19 cellular contexts compared by ENCODE assay signal in genomic region chr10:15440204-15440711, GRCh38.
DNase-seq lines count a peak whose midpoint lies in the region; ATAC-seq and TF ChIP-seq lines count a peak whose summit lies in the region.
"Had no signal": no experiment of that assay in that cellular context is flagged by ENCODE, and none has a peak within 500 bp of the region (broad histone marks: within the 10 kb centered on the region; RNA-seq: fewer than 3 reads in every experiment).

No MANE protein-coding gene starts in this region.

- 97% methylated on average over 9 of the region's 9 CpGs for WGBS in smooth muscle cell (ENCODE audit: low lambda C conversion rate)

- no peak overlapping the region for H3K4me3 Mint-ChIP-seq in CD4-positive, alpha-beta T cell
- H3K4me3 Mint-ChIP-seq: activated CD4-positive, alpha-beta T cell treated with anti-CD3 and anti-CD28 coated beads, Interleukin-2, amount 10 ng/mL, durations not matched to agents 7 days and 5 days; CD8-positive, alpha-beta T cell; natural killer cell had no signal

- H3K36me3 Mint-ChIP-seq in CD4-positive, alpha-beta T cell (ENCODE audit: low read depth): no peaks in the 10 kb centered on the region
- H3K36me3 Mint-ChIP-seq: CD8-positive, alpha-beta T cell; natural killer cell had no signal

- POLR2A ChIA-PET in CD4-positive, alpha-beta T cell (lab: Charles Lee): no interaction called here

- TF ChIP-seq CTCF in WERI-Rb-1 (IDR thresholded peaks at IDR 0.05; ENCODE audit: low read depth, low read length) (no peak), smooth muscle cell (IDR thresholded peaks at IDR 0.05; ENCODE audit: borderline replicate concordance, insufficient read depth, poor library complexity, severe bottlenecking) (no peak)
- no peak for TF ChIP-seq CTCF in CD4-positive, alpha-beta T cell (IDR thresholded peaks at IDR 0.05)

- peak overlapping the region; percentile 48; the same call in 1 of the 2 replicates for H3K4me3 ChIP-seq in WERI-Rb-1 (ENCODE audit: low read depth, low read length)
- H3K4me3 ChIP-seq in smooth muscle cell: peak overlapping the region; percentile 43

- H3K4me1 Mint-ChIP-seq in CD4-positive, alpha-beta T cell (ENCODE audit: low read depth): no peaks in the 10 kb centered on the region
- H3K4me1 Mint-ChIP-seq: natural killer cell had no signal

- H4K20me1 ChIP-seq in smooth muscle cell (ENCODE audit: low read depth): no peaks in the 10 kb centered on the region

- H3K27ac ChIP-seq in WERI-Rb-1: peak overlapping the region; percentile 79
- H3K27ac ChIP-seq in smooth muscle cell (ENCODE audit: low read depth): no peak overlapping the region
- H3K27ac ChIP-seq in CD4-positive, alpha-beta T cell (ENCODE audit: low read depth, low read length): no peak overlapping the region
- H3K27ac ChIP-seq: foreskin keratinocyte, KMS-11, SJCRH30 had no signal

- H3K4me2 ChIP-seq in smooth muscle cell: no peak overlapping the region
- H3K4me2 ChIP-seq: KMS-11 had no signal

- no peaks in the 10 kb centered on the region for H3K79me2 ChIP-seq in smooth muscle cell (ENCODE audit: low read depth)

- H3K36me3 ChIP-seq in WERI-Rb-1 (no peaks in the 10 kb centered on the region), smooth muscle cell (ENCODE audit: low read depth) (no peaks in the 10 kb centered on the region)
- H3K36me3 ChIP-seq: SJCRH30 had no signal

- H3K9me3 ChIP-seq in WERI-Rb-1 (ENCODE audit: severe bottlenecking): no peaks in the 10 kb centered on the region
- no peaks in the 10 kb centered on the region for H3K9me3 ChIP-seq in smooth muscle cell (replicated peaks; ENCODE audit: low read depth)
- H3K9me3 ChIP-seq in CD4-positive, alpha-beta T cell (ENCODE audit: control insufficient read depth, low read length): no peaks in the 10 kb centered on the region
- H3K9me3 ChIP-seq: SJCRH30 had no signal

- no peak overlapping the region for H2AFZ ChIP-seq in smooth muscle cell (ENCODE audit: low read depth)

- no peaks in the 10 kb centered on the region for H3K27me3 ChIP-seq in WERI-Rb-1 (ENCODE audit: insufficient read depth, low read depth, severe bottlenecking)
- no peaks in the 10 kb centered on the region for H3K27me3 ChIP-seq in smooth muscle cell (ENCODE audit: low read depth)
- H3K27me3 ChIP-seq in CD4-positive, alpha-beta T cell (ENCODE audit: control insufficient read depth, insufficient read depth, low read length): peaks cover 15% of the 10 kb centered on the region
- H3K27me3 ChIP-seq: foreskin keratinocyte, SJCRH30 had no signal

- no peaks in the 10 kb centered on the region for H3F3A ChIP-seq in smooth muscle cell (ENCODE audit: low read depth)

- peak; percentile 18 for ATAC-seq in left ventricle myocardium superior
- ATAC-seq in CD4-positive, alpha-beta T cell (ENCODE audit: poor library complexity): no peak
- ATAC-seq: CD8-positive, alpha-beta T cell; natural killer cell; PC-3 had no signal

- CTCF ChIA-PET in CD4-positive, alpha-beta T cell (lab: Charles Lee): no interaction called here

- H3K9me3 Mint-ChIP-seq in CD4-positive, alpha-beta T cell: no peaks in the 10 kb centered on the region
- H3K9me3 Mint-ChIP-seq: activated CD4-positive, alpha-beta T cell treated with anti-CD3 and anti-CD28 coated beads, Interleukin-2, amount 10 ng/mL, durations not matched to agents 7 days and 5 days; CD8-positive, alpha-beta T cell; natural killer cell had no signal

- no peaks in the 10 kb centered on the region for H3K4me1 ChIP-seq in smooth muscle cell (ENCODE audit: low read depth)
- H3K4me1 ChIP-seq: foreskin keratinocyte, SJCRH30 had no signal

- no peak overlapping the region for H3K27ac Mint-ChIP-seq in CD4-positive, alpha-beta T cell
- H3K27ac Mint-ChIP-seq: activated CD4-positive, alpha-beta T cell treated with anti-CD3 and anti-CD28 coated beads, Interleukin-2, amount 10 ng/mL, durations not matched to agents 7 days and 5 days; CD8-positive, alpha-beta T cell; natural killer cell had no signal

- H3K9ac ChIP-seq in smooth muscle cell (ENCODE audit: low read depth): no peak overlapping the region
- H3K9ac ChIP-seq: KMS-11 had no signal

- intact Hi-C loops in left ventricle myocardium superior (cut with micrococcal nuclease): no loop called here
- intact Hi-C loops in CD4-positive, alpha-beta T cell (cut with DNase I, micrococcal nuclease): no loop called here

- peaks cover 57% of the 10 kb centered on the region for H3K27me3 Mint-ChIP-seq in CD4-positive, alpha-beta T cell

- peak; percentile 24 for DNase-seq in Ammon's horn (ENCODE audit: low spot score)
- DNase-seq in WERI-Rb-1: no peak
- DNase-seq in left ventricle myocardium superior: no peak
- no peak for DNase-seq in smooth muscle cell (lab: John Stamatoyannopoulos, UW; ENCODE audit: unreplicated experiment)
- no peak for DNase-seq in glomerular visceral epithelial cell (ENCODE audit: extremely low spot score)
- DNase-seq in stimulated activated CD4-positive, alpha-beta T cell treated with anti-CD3 and anti-CD28 coated beads, Interleukin-15, amount 100 ng/mL, for 24 hours: no peak
- no peak for DNase-seq in CD4-positive, alpha-beta T cell
- no peak for DNase-seq in stimulated activated CD4-positive, alpha-beta T cell treated with anti-CD3 and anti-CD28 coated beads, Interleukin-2, amount 100 ng/mL, for 24 hours
- DNase-seq: activated CD4-positive, alpha-beta T cell treated with anti-CD3 and anti-CD28 coated beads, Interleukin-2, amount 10 ng/mL, durations not matched to agents 7 days and 5 days; activated CD8-positive, alpha-beta memory T cell treated with anti-CD3 and anti-CD28 coated beads, Interleukin-2, amount 50 U/mL, for 4 hours; CD8-positive, alpha-beta T cell; DMS79 treated with DMSO at 0.1 percent for 48 hours; natural killer cell; NCI-H187; PC-3; stimulated activated CD4-positive, alpha-beta T cell treated with anti-CD3 and anti-CD28 coated beads, Interleukin-4, amount 100 ng/mL, for 1 hour had no signal
